22 cellular contexts compared by ENCODE assay signal in genomic region chr1:214106375-214106774, GRCh38.
DNase-seq lines count a peak whose midpoint lies in the region; ATAC-seq and TF ChIP-seq lines count a peak whose summit lies in the region.
"Had no signal": no experiment of that assay in that cellular context is flagged by ENCODE, and none has a peak within 500 bp of the region (broad histone marks: within the 10 kb centered on the region; RNA-seq: fewer than 3 reads in every experiment).

No MANE protein-coding gene starts in this region.

- no peak for TF ChIP-seq CTCF in BE2C (IDR thresholded peaks at IDR 0.05; ENCODE audit: low read depth, low read length)
- no peak for TF ChIP-seq CTCF in IMR-90 (conservative IDR thresholded peaks at IDR 0.05; ENCODE audit: low read depth, low read length)

- no peak overlapping the region; a peak in 1 of 4 replicates for H4K8ac ChIP-seq in IMR-90 (ENCODE audit: low read depth in 2 of 2, low read length in 2 of 2)

- H2BK120ac ChIP-seq in IMR-90 (ENCODE audit: low read depth, low read length): no peak overlapping the region

- H3K9me1 ChIP-seq in IMR-90 (ENCODE audit: insufficient read depth, low read length): no peaks in the 10 kb centered on the region

- DNase-seq in BE2C (peak; percentile 26), IMR-90 (peak; percentile 15), fibroblast of gingiva (ENCODE audit: low read depth) (peak; percentile 23), iris pigment epithelial cell (ENCODE audit: low read depth) (peak; percentile 4), DMS 273 treated with DMSO at 0.1 percent for 48 hours (lab: John Stamatoyannopoulos, UW) (no peak), NCI-H1105 (lab: John Stamatoyannopoulos, UW) (no peak), SJCRH30 (no peak)
- DNase-seq: CD8-positive, alpha-beta memory T cell; MV-4-11; NCI-H1417 treated with DMSO at 0.1 percent for 48 hours; NCI-H1930; NCI-H226; NCI-H526 treated with DMSO at 0.1 percent for 48 hours; NK-92 treated with Interleukin-12 subunit alpha and Interleukin-12 subunit beta, amount 100 ng/mL, for 24 hours; Peyer's patch; SHP77 treated with DMSO at 0.1 percent for 48 hours had no signal

- BruUV-seq in IMR-90 (replicated peaks; lab: Mats Ljungman, UMichigan): no TSS peak

- 0 out of 2 replicates have a peak overlapping the region, but pooled peaks have one; percentile 5 for H3K4me3 ChIP-seq in BE2C (ENCODE audit: low read depth, low read length)
- no peak overlapping the region for H3K4me3 ChIP-seq in IMR-90 (ENCODE audit: insufficient read depth, low read depth, low read length)
- no peak overlapping the region for H3K4me3 ChIP-seq in SJCRH30
- H3K4me3 ChIP-seq: A549; BLaER1 treated with 17β-estradiol and CSF1 and Interleukin-3, amounts not matched to agents 10 nM and 100 nM; GM23338; Peyer's patch had no signal

- H3K27ac ChIP-seq in IMR-90 (ENCODE audit: insufficient read depth, low read length) (no peak overlapping the region), SJCRH30 (no peak overlapping the region)
- H3K27ac ChIP-seq: A549; BLaER1 treated with 17β-estradiol and CSF1 and Interleukin-3, amounts not matched to agents 10 nM and 100 nM; KMS-11; Peyer's patch had no signal

- H3K23ac ChIP-seq in IMR-90 (ENCODE audit: low read depth, low read length): no peak overlapping the region

- peak; percentile 65 for ATAC-seq in IMR-90 (ENCODE audit: low read depth)
- ATAC-seq in activated CD4-positive, CD25-positive, alpha-beta regulatory T cell treated with anti-CD3 and anti-CD28 coated beads, Interleukin-2, amount 50 U/mL, for 24 hours: no peak
- ATAC-seq: A549, HepG2 had no signal

- H3K27me3 ChIP-seq in BE2C: no peaks in the 10 kb centered on the region
- 0 out of 2 replicates have a peak, but pooled peaks cover 2% of the 10 kb centered on the region for H3K27me3 ChIP-seq in IMR-90 (ENCODE audit: control insufficient read depth, insufficient read depth, low read length)
- no peaks in the 10 kb centered on the region for H3K27me3 ChIP-seq in SJCRH30
- H3K27me3 ChIP-seq: BLaER1 treated with 17β-estradiol and CSF1 and Interleukin-3, amounts not matched to agents 10 nM and 100 nM; Peyer's patch had no signal

- H2BK5ac ChIP-seq in IMR-90 (ENCODE audit: low read depth, low read length, poor library complexity, severe bottlenecking): no peak overlapping the region

- dilution Hi-C loops in IMR-90 (cut with HindIII; ENCODE audit: low sequenced_read_pairs, unreplicated experiment): no loop called here

- H3K56ac ChIP-seq in IMR-90 (ENCODE audit: extremely low read depth, insufficient read depth, low read length): no peak overlapping the region

- H2BK20ac ChIP-seq in IMR-90 (ENCODE audit: low read depth, low read length): no peak overlapping the region; the same call in 1 of the 2 replicates

- no peaks in the 10 kb centered on the region for H4K20me1 ChIP-seq in IMR-90 (ENCODE audit: insufficient read depth, low read length)
- H4K20me1 ChIP-seq: BLaER1 treated with 17β-estradiol and CSF1 and Interleukin-3, amounts not matched to agents 10 nM and 100 nM had no signal

- no peak overlapping the region for H3K4ac ChIP-seq in IMR-90 (ENCODE audit: low read depth, low read length)

- 40% methylated on average over 1 of the region's 9 CpGs; no CpG with 5 or more reads in 1 of the 2 experiments for WGBS in IMR-90 (ENCODE audit: extremely low coverage in 2 of 2, insufficient read length in 1 of 2), 2 experiments

- no peak overlapping the region for H3K4me2 ChIP-seq in IMR-90 (ENCODE audit: low read depth, low read length)
- H3K4me2 ChIP-seq: A549; BLaER1 treated with 17β-estradiol and CSF1 and Interleukin-3, amounts not matched to agents 10 nM and 100 nM; GM23338; KMS-11 had no signal

- H2AFZ ChIP-seq in IMR-90 (replicated peaks; ENCODE audit: low read length, poor library complexity): peak overlapping the region; percentile 58
- H2AFZ ChIP-seq: GM23338 had no signal

- no peak overlapping the region for H2BK15ac ChIP-seq in IMR-90 (ENCODE audit: low read depth, low read length)

- H3K9me3 ChIP-seq in BE2C (no peaks in the 10 kb centered on the region), IMR-90 (ENCODE audit: control insufficient read depth, insufficient read depth, low read length) (no peaks in the 10 kb centered on the region), SJCRH30 (replicated peaks) (no peaks in the 10 kb centered on the region)
- H3K9me3 ChIP-seq: Peyer's patch had no signal

- TF ChIP-seq POLR2A in IMR-90 (IDR thresholded peaks at IDR 0.05; ENCODE audit: low read depth, low read length): no peak

- in situ Hi-C loops in IMR-90 (cut with MboI; ENCODE audit: low sequenced_read_pairs): no loop called here

- H3K4me1 ChIP-seq in BE2C: no peaks in the 10 kb centered on the region; the same call in 1 of the 2 replicates
- H3K4me1 ChIP-seq in IMR-90 (ENCODE audit: control insufficient read depth, insufficient read depth, low read length): peaks cover 2% of the 10 kb centered on the region
- H3K4me1 ChIP-seq in SJCRH30: peaks cover 14% of the 10 kb centered on the region

- POLR2A ChIA-PET in IMR-90 (lab: Charles Lee; ENCODE audit: unreplicated experiment): interaction anchor here (0.5 kb wide), 1 partner anchor 863 kb away, joined by 6 read pairs; no protein-coding TSS in a partner anchor

- H3K18ac ChIP-seq in IMR-90 (ENCODE audit: low read depth, low read length): no peak overlapping the region

- no peak overlapping the region for H4K91ac ChIP-seq in IMR-90 (ENCODE audit: insufficient read depth, low read depth, low read length)

- no peak overlapping the region for H4K5ac ChIP-seq in IMR-90 (ENCODE audit: low read depth, low read length)

- TF ChIP-seq RAD21 in IMR-90 (IDR thresholded peaks at IDR 0.05; ENCODE audit: low read length): no peak

- no peak overlapping the region for H3K14ac ChIP-seq in IMR-90 (replicated peaks; ENCODE audit: low read depth, low read length)

- H3K36me3 ChIP-seq in BE2C: no peaks in the 10 kb centered on the region
- no peaks in the 10 kb centered on the region for H3K36me3 ChIP-seq in IMR-90 (ENCODE audit: control insufficient read depth, insufficient read depth, low read length)
- no peaks in the 10 kb centered on the region for H3K36me3 ChIP-seq in SJCRH30
- H3K36me3 ChIP-seq: BLaER1 treated with 17β-estradiol and CSF1 and Interleukin-3, amounts not matched to agents 10 nM and 100 nM; Peyer's patch had no signal

- no peak overlapping the region for H2AK5ac ChIP-seq in IMR-90 (ENCODE audit: low read depth, low read length)

- intact Hi-C loops in IMR-90 (cut with micrococcal nuclease): loop anchor here (5.0 kb wide), 1 partner anchor 219 kb away; no protein-coding TSS in a partner anchor

- H3K9ac ChIP-seq in IMR-90 (ENCODE audit: low read depth, low read length): no peak overlapping the region
- H3K9ac ChIP-seq: BLaER1 treated with 17β-estradiol and CSF1 and Interleukin-3, amounts not matched to agents 10 nM and 100 nM; KMS-11 had no signal

- no peak overlapping the region for H2AK9ac ChIP-seq in IMR-90 (replicated peaks; ENCODE audit: low read depth, low read length, poor library complexity)

- CTCF ChIA-PET in IMR-90 (lab: Yijun Ruan, JAX): no interaction called here

- H3K79me1 ChIP-seq in IMR-90 (ENCODE audit: low read depth in 1 of 2, low read length in 2 of 2): no peaks in the 10 kb centered on the region

TF ChIP-seq in IMR-90, 13 proteins besides CTCF, POLR2A, EP300 and RAD21:
- TF ChIP-seq RFX5 (IDR thresholded peaks at IDR 0.05; ENCODE audit: low read depth, low read length): no peak
- TF ChIP-seq MXI1 (IDR thresholded peaks at IDR 0.05; ENCODE audit: borderline replicate concordance, low read depth, low read length): no peak
- no peak for TF ChIP-seq MAZ (IDR thresholded peaks at IDR 0.05; ENCODE audit: borderline replicate concordance, low read depth, low read length)

Comparison
In these comparisons a context has a peak if more than half of its experiments do, and no peak if none do; other contexts are left out.
1. DNase-seq: peak in BE2C (single experiment), IMR-90 (single experiment), fibroblast of gingiva (single experiment) and iris pigment epithelial cell (single experiment); none in DMS 273 treated with DMSO at 0.1 percent for 48 hours (single experiment), NCI-H1105 (single experiment) and SJCRH30 (0 of 2).